8 cellular contexts compared by ENCODE assay signal in genomic region chr19:18233224-18233825, GRCh38. TPM values are rescaled to one million over a fixed set of nuclear protein-coding genes. Genes with fewer than 3 reads are reported as not detected.
DNase-seq lines count a peak whose midpoint lies in the region; ATAC-seq and TF ChIP-seq lines count a peak whose summit lies in the region.

No MANE protein-coding gene starts in this region.

- intact Hi-C loops in right cardiac atrium (cut with DNase I): no loop called here

- WGBS in right cardiac atrium: 19% methylated on average over 37 of the region's 37 CpGs

- peak; percentile 34 for DNase-seq in GM12865 (ENCODE audit: low read depth)
- DNase-seq in NCI-H1092 treated with DMSO at 0.1 percent for 48 hours (lab: John Stamatoyannopoulos, UW): peak; percentile 31
- DNase-seq in activated T-cell treated with anti-CD3 and anti-CD28 coated beads, Interleukin-2, amount 50 U/mL, for 48 hours: peak; percentile 52 to 67
- peak in 2 of 3 donors; percentile 68 to 73 for DNase-seq in right cardiac atrium
- DNase-seq in stimulated activated CD8-positive, alpha-beta memory T cell treated with anti-CD3 and anti-CD28 coated beads, Interleukin-15, amount 100 ng/mL, for 1 hour (ENCODE audit: low read depth): peak; percentile 14
- DNase-seq in KG1 (lab: John Stamatoyannopoulos, UW): no peak
- DNase-seq in NCI-H1436 treated with DMSO at 0.1 percent for 48 hours (lab: John Stamatoyannopoulos, UW): no peak
- no peak for DNase-seq in mesenteric fat pad (ENCODE audit: low spot score)

- no peak overlapping the region for H3K27ac ChIP-seq in right cardiac atrium (ENCODE audit: low read length)

- peaks cover 4% of the 10 kb centered on the region for H3K9me3 ChIP-seq in right cardiac atrium (ENCODE audit: control insufficient read depth, low read length)

- no peaks in the 10 kb centered on the region for H3K4me1 ChIP-seq in right cardiac atrium (ENCODE audit: control insufficient read depth, insufficient read depth, low read length)

- TF ChIP-seq CTCF in GM12865 (IDR thresholded peaks at IDR 0.05; ENCODE audit: insufficient read depth, low read depth, low read length, missing control alignments): no peak

- H3K27me3 ChIP-seq in right cardiac atrium (ENCODE audit: control insufficient read depth, insufficient read depth): no peaks in the 10 kb centered on the region

- no peak overlapping the region for H3K4me3 ChIP-seq in GM12865 (ENCODE audit: low read depth, low read length)
- no peak overlapping the region for H3K4me3 ChIP-seq in right cardiac atrium (ENCODE audit: low read length)

- ATAC-seq in right cardiac atrium: peak; percentile 24 to 49

RNA-seq across cellular contexts. Expression of gene PDE4C, which starts 7.1 kb away (rescaled TPM):
- 1 to 10 TPM in 2 of 4 donors, under 1 TPM in 2; 0.47 to 1.6 (median 0.97) TPM for total RNA-seq in right cardiac atrium
- 2.8 TPM for polyA plus RNA-seq in right cardiac atrium
- not detected for total RNA-seq in mesenteric fat pad

RNA-seq across cellular contexts. Expression of gene RAB3A, which starts 29.5 kb away (rescaled TPM):
- total RNA-seq in right cardiac atrium (10 to 100 TPM; 23.1 to 41.5 (median 29.5) TPM), mesenteric fat pad (3.0 TPM)
- polyA plus RNA-seq in right cardiac atrium: 29.1 TPM

RNA-seq across cellular contexts. Expression of gene MPV17L2, which starts 40.3 kb away (rescaled TPM):
- 10 to 100 TPM in 2 of 4 donors, 1 to 10 TPM in 2; 8.0 to 12.0 (median 10.0) TPM for total RNA-seq in right cardiac atrium
- polyA plus RNA-seq in right cardiac atrium: 19.5 TPM
- total RNA-seq in mesenteric fat pad: 10.7 TPM

RNA-seq across cellular contexts. Expression of gene IQCN, which starts 40.9 kb away (rescaled TPM):
- total RNA-seq in right cardiac atrium (1 to 10 TPM in 2 of 4 donors, under 1 TPM in 2; 0.65 to 1.4 (median 1.1) TPM), mesenteric fat pad (2.8 TPM)
- 5.3 TPM for polyA plus RNA-seq in right cardiac atrium

RNA-seq across cellular contexts. Expression of gene JUND, which starts 48.1 kb away (rescaled TPM):
- 100 to 1,000 TPM; 117 to 229 (median 122) TPM for total RNA-seq in right cardiac atrium
- 233 TPM for polyA plus RNA-seq in right cardiac atrium
- 320 TPM for total RNA-seq in mesenteric fat pad

Comparison
In these comparisons a context has a peak if more than half of its experiments do, and no peak if none do; other contexts are left out.
1. DNase-seq: peak in GM12865 (single experiment), NCI-H1092 treated with DMSO at 0.1 percent for 48 hours (single experiment), activated T-cell treated with anti-CD3 and anti-CD28 coated beads, Interleukin-2, amount 50 U/mL, for 48 hours (2 of 2), right cardiac atrium (2 of 3) and stimulated activated CD8-positive, alpha-beta memory T cell treated with anti-CD3 and anti-CD28 coated beads, Interleukin-15, amount 100 ng/mL, for 1 hour (single experiment); none in KG1 (single experiment), NCI-H1436 treated with DMSO at 0.1 percent for 48 hours (single experiment) and mesenteric fat pad (single experiment).